ENCODE assay signal across 8 cellular contexts in genomic region chrX:17375631-17376380, GRCh38. TPM values are rescaled to one million over a fixed set of nuclear protein-coding genes. Genes with fewer than 3 reads are reported as not detected.
DNase-seq lines count a peak whose midpoint lies in the region; ATAC-seq and TF ChIP-seq lines count a peak whose summit lies in the region.

No MANE protein-coding gene starts in this region.

- peaks cover 0 to 3% of the 10 kb centered on the region in 2 donors for H3K4me1 ChIP-seq in lung (ENCODE audit: control insufficient read depth in 2 of 2, insufficient read depth in 2 of 2, low read length in 2 of 2)
- no peaks in the 10 kb centered on the region for H3K4me1 ChIP-seq in aorta (ENCODE audit: control insufficient read depth in 1 of 2, insufficient read depth in 2 of 2, low read length in 2 of 2)

- peak; percentile 3 for DNase-seq in A172 (ENCODE audit: low spot score)
- DNase-seq in HFF-Myc (ENCODE audit: extremely low read depth, low read depth) = no peak
- DNase-seq in coronary artery (ENCODE audit: low spot score) = no peak
- DNase-seq in lung (ENCODE audit: low spot score) = no peak
- DNase-seq in aorta = peak; percentile 52 to 80
- no peak for DNase-seq in NCI-H526 treated with DMSO at 0.1 percent for 48 hours (lab: John Stamatoyannopoulos, UW)
- no peak for DNase-seq in GF-D8 (lab: John Stamatoyannopoulos, UW)

- H3K9me3 ChIP-seq in lung (ENCODE audit: control insufficient read depth in 2 of 2, insufficient read depth in 1 of 2, low read length in 1 of 2) = peaks cover 0 to 10% of the 10 kb centered on the region in 2 donors
- no peaks in the 10 kb centered on the region for H3K9me3 ChIP-seq in aorta (ENCODE audit: control insufficient read depth, low read length)

- TF ChIP-seq CTCF in HFF-Myc (IDR thresholded peaks at IDR 0.05; ENCODE audit: low read depth, low read length, missing control alignments) = no peak
- no peak for TF ChIP-seq CTCF in coronary artery (IDR thresholded peaks at IDR 0.05)
- TF ChIP-seq CTCF in lung (IDR thresholded peaks at IDR 0.05; ENCODE audit: control extremely low read depth, extremely low read depth) = no peak

- H3K27ac ChIP-seq in coronary artery = peak overlapping the region; percentile 37 to 81
- H3K27ac ChIP-seq in lung (ENCODE audit: low read depth in 1 of 2, low read length in 1 of 2) = no peak overlapping the region
- peak overlapping the region in 1 of 2 donors; percentile 63 for H3K27ac ChIP-seq in aorta (ENCODE audit: low read depth in 1 of 2, low read length in 2 of 2)

- H3K36me3 ChIP-seq in lung (ENCODE audit: control insufficient read depth in 2 of 2, insufficient read depth in 2 of 2, low read length in 2 of 2) = no peaks in the 10 kb centered on the region
- H3K36me3 ChIP-seq in aorta (ENCODE audit: control insufficient read depth in 1 of 2, insufficient read depth in 2 of 2, low read length in 1 of 2) = no peaks in the 10 kb centered on the region

- ATAC-seq in lung (ENCODE audit: insufficient read depth, low FRiP score) (no peak), aorta (ENCODE audit: low FRiP score) (peak; percentile 31), HG03520 (IDR thresholded peaks at IDR 0.05; ENCODE audit: unreplicated experiment) (no peak)

- intact Hi-C loops in aorta (cut with DNase I) = loop anchor here (2.0 to 5.0 kb wide), 5 partner anchors 149 to 315 kb away; no protein-coding TSS in a partner anchor

- H3K4me3 ChIP-seq in HFF-Myc (replicated peaks; ENCODE audit: low read depth, low read length) = peak overlapping the region; percentile 55
- H3K4me3 ChIP-seq in coronary artery = peak overlapping the region; percentile 79
- H3K4me3 ChIP-seq in lung = peak overlapping the region; percentile 24
- peak overlapping the region; percentile 56 to 66 for H3K4me3 ChIP-seq in aorta (ENCODE audit: low read length in 2 of 2)

- H3K27me3 ChIP-seq in lung (ENCODE audit: control insufficient read depth, insufficient read depth) (peaks cover 3% of the 10 kb centered on the region), aorta (ENCODE audit: control insufficient read depth in 1 of 2, insufficient read depth in 2 of 2, low read length in 1 of 2) (no peaks in the 10 kb centered on the region)

- WGBS in lung, 2 donors = 1 to 30% methylated on average over 15 to 98 of the region's 98 CpGs
- WGBS in aorta, 2 donors = 1 to 20% methylated on average over 66 to 98 of the region's 98 CpGs

RNA-seq across cellular contexts. Expression of gene NHS, which starts 0.8 kb away (rescaled TPM):
- 3.0 and 3.1 TPM in 2 replicates for total RNA-seq in A172 (2014; rRNA removed; shearing (Covaris generic))
- 1 to 10 TPM; 1.9 to 2.0 TPM for total RNA-seq in lung
- polyA plus RNA-seq in lung = under 1 TPM; 0.46 to 0.93 TPM
- total RNA-seq in aorta = 10 to 100 TPM; 19.1 to 28.2 TPM
- polyA plus RNA-seq in aorta = 1 to 10 TPM; 4.3 to 7.5 TPM

Comparison
In these comparisons a context has a peak if more than half of its experiments do, and no peak if none do; other contexts are left out.
1. DNase-seq: peak in A172 (single experiment) and aorta (2 of 2); none in HFF-Myc (single experiment), coronary artery (single experiment), lung (single experiment), NCI-H526 treated with DMSO at 0.1 percent for 48 hours (single experiment) and GF-D8 (single experiment).
2. H3K4me3 ChIP-seq: peak in every context shown above with its lines; median percentile 79 in coronary artery; 61 in aorta; 55 in HFF-Myc; 24 in lung.
3. H3K27ac ChIP-seq: peak in coronary artery (2 of 2); none in lung (0 of 2).